Comparison of ENCODE assay signal across 17 cellular contexts in genomic region chr7:14021069-14021468, GRCh38. TPM values are rescaled to one million over a fixed set of nuclear protein-coding genes. Genes with fewer than 3 reads are reported as not detected.
DNase-seq lines count a peak whose midpoint lies in the region; ATAC-seq and TF ChIP-seq lines count a peak whose summit lies in the region.
"Had no signal": no experiment of that assay in that cellular context is flagged by ENCODE, and none has a peak within 500 bp of the region (broad histone marks: within the 10 kb centered on the region; RNA-seq: fewer than 3 reads in every experiment).

No MANE protein-coding gene starts in this region.

- DNase-seq in HPDE6-E6E7 (ENCODE audit: extremely low spot score) (peak; percentile 21), adipocyte (ENCODE audit: low read depth) (peak; percentile 53), fibroblast of pulmonary artery (ENCODE audit: low read depth) (peak; percentile 61), smooth muscle cell (lab: John Stamatoyannopoulos, UW; ENCODE audit: unreplicated experiment) (no peak), NK-92 (lab: John Stamatoyannopoulos, UW; ENCODE audit: unreplicated experiment) (no peak), HuH-7 (ENCODE audit: low spot score) (no peak)
- DNase-seq: activated naive CD4-positive, alpha-beta T cell treated with anti-CD3 and anti-CD28 coated beads for 36 hours; CD4-positive, CD25-positive, alpha-beta regulatory T cell; cerebellar nuclear complex; hypothalamus; MV-4-11; naive thymus-derived CD8-positive, alpha-beta T cell; retina; stimulated activated CD4-positive, alpha-beta T cell treated with anti-CD3 and anti-CD28 coated beads, Interleukin-4, amount 100 ng/mL, for 1 hour had no signal

- peaks cover 12% of the 10 kb centered on the region for H3K9me3 ChIP-seq in adipocyte (ENCODE audit: control insufficient read depth, low read length)
- no peaks in the 10 kb centered on the region for H3K9me3 ChIP-seq in smooth muscle cell (replicated peaks; ENCODE audit: low read depth)

- WGBS in smooth muscle cell (ENCODE audit: low lambda C conversion rate) = 40% methylated on average over 3 of the region's 3 CpGs

- no peaks in the 10 kb centered on the region for H3K27me3 ChIP-seq in adipocyte (replicated peaks; ENCODE audit: control insufficient read depth, insufficient read depth, low read length)
- no peaks in the 10 kb centered on the region for H3K27me3 ChIP-seq in smooth muscle cell (ENCODE audit: low read depth)

- no peaks in the 10 kb centered on the region for H3F3A ChIP-seq in smooth muscle cell (ENCODE audit: low read depth)

- no peaks in the 10 kb centered on the region for H3K79me2 ChIP-seq in smooth muscle cell (ENCODE audit: low read depth)

- H3K36me3 ChIP-seq in adipocyte (ENCODE audit: control insufficient read depth, insufficient read depth, low read length, severe bottlenecking) (no peaks in the 10 kb centered on the region), smooth muscle cell (ENCODE audit: low read depth) (no peaks in the 10 kb centered on the region)

- ATAC-seq in GM18870 (IDR thresholded peaks at IDR 0.05; ENCODE audit: unreplicated experiment) (no peak), GM18907 (IDR thresholded peaks at IDR 0.05; ENCODE audit: unreplicated experiment) (no peak)
- ATAC-seq: naive thymus-derived CD8-positive, alpha-beta T cell had no signal

- H3K4me3 ChIP-seq in adipocyte (ENCODE audit: low read length) (no peak overlapping the region), fibroblast of pulmonary artery (replicated peaks; ENCODE audit: low read depth, low read length) (no peak overlapping the region), smooth muscle cell (no peak overlapping the region)

- H3K27ac ChIP-seq in smooth muscle cell (ENCODE audit: low read depth) = peak overlapping the region; percentile 19
- H3K27ac ChIP-seq: VCaP had no signal

- no peaks in the 10 kb centered on the region for H4K20me1 ChIP-seq in smooth muscle cell (ENCODE audit: low read depth)

- no peak overlapping the region for H3K4me2 ChIP-seq in smooth muscle cell

- no peaks in the 10 kb centered on the region for H3K4me1 ChIP-seq in adipocyte (ENCODE audit: control insufficient read depth, insufficient read depth, low read length)
- H3K4me1 ChIP-seq in smooth muscle cell (ENCODE audit: low read depth) = no peaks in the 10 kb centered on the region

- peak overlapping the region; percentile 20 for H2AFZ ChIP-seq in smooth muscle cell (ENCODE audit: low read depth)

- TF ChIP-seq CTCF in fibroblast of pulmonary artery (IDR thresholded peaks at IDR 0.05; ENCODE audit: low read length, missing control alignments) (no peak), smooth muscle cell (IDR thresholded peaks at IDR 0.05; ENCODE audit: borderline replicate concordance, insufficient read depth, poor library complexity, severe bottlenecking) (no peak)

- H3K9ac ChIP-seq in adipocyte (ENCODE audit: low read length) (no peak overlapping the region), smooth muscle cell (ENCODE audit: low read depth) (no peak overlapping the region)

RNA-seq across cellular contexts. Expression of gene ETV1, which starts 31.6 kb away (rescaled TPM):
- total RNA-seq in smooth muscle cell = 27.8 and 37.5 TPM in 2 replicates
- 18.2 and 24.3 TPM in 2 replicates for polyA plus RNA-seq in smooth muscle cell
- total RNA-seq: activated naive CD4-positive, alpha-beta T cell treated with anti-CD3 and anti-CD28 coated beads for 36 hours; naive thymus-derived CD8-positive, alpha-beta T cell had no signal
- polyA plus RNA-seq: naive thymus-derived CD8-positive, alpha-beta T cell had no signal

Comparison
In these comparisons a context has a peak if more than half of its experiments do, and no peak if none do; other contexts are left out.
1. DNase-seq: peak in HPDE6-E6E7 (single experiment), adipocyte (single experiment) and fibroblast of pulmonary artery (single experiment); none in smooth muscle cell (single experiment), NK-92 (single experiment) and HuH-7 (single experiment).